Comparison of ENCODE assay signal across 20 cellular contexts in the genomic region with DNA sequence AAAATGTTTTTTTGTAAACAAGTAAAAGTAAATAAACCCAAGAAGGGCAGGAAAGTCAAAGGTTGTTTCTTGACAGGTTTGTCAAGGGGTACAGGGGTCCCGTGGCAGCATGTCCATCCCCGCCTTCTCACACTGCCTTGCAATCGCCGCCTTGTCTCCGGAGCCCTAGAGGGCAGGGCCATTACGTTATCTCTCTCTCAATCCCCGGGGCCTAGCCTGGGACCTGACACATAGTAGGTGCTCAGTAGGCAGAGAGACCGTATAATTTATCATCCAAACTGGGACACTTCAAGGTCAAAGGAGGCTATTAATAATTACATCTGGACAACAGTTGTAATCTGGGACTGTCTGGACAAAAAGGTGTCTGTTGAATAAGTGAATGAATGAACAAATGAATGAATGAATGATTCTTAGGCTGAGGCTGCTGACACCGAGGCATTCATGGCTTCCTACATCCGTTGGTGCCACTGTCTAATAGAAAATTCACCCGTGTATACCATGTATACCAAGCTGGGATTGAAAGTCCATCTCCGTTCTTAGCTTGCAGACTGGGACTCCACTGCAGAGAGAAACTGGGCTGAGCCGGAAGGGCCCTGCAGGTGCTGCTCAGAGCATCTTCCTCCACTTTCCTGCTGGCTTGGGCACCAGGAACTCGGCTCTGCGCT. TPM values are rescaled to one million over a fixed set of nuclear protein-coding genes. Genes with fewer than 3 reads are reported as not detected.
DNase-seq lines count a peak whose midpoint lies in the region; ATAC-seq, FAIRE-seq and TF ChIP-seq lines count a peak whose summit lies in the region.
"Had no signal": no experiment of that assay in that cellular context is flagged by ENCODE, and none has a peak within 500 bp of the region (broad histone marks: within the 10 kb centered on the region; RNA-seq: fewer than 3 reads in every experiment).

No MANE protein-coding gene starts in this region.

- H3K9ac ChIP-seq in GM12878 (ENCODE audit: control insufficient read depth, insufficient read depth, low read length): no peak overlapping the region

- peaks cover 51% of the 10 kb centered on the region for H3K4me1 Mint-ChIP-seq in activated naive CD4-positive, alpha-beta T cell treated with anti-CD3 and anti-CD28 coated beads for 36 hours (ENCODE audit: low read depth)
- H3K4me1 Mint-ChIP-seq in CD14-positive monocyte (peaks cover 56% of the 10 kb centered on the region), HFFc6 (ENCODE audit: low read depth) (peaks cover 83% of the 10 kb centered on the region)
- H3K4me1 Mint-ChIP-seq: B cell had no signal

- H3K36me3 Mint-ChIP-seq in activated naive CD4-positive, alpha-beta T cell treated with anti-CD3 and anti-CD28 coated beads for 36 hours (ENCODE audit: low read depth): no peaks in the 10 kb centered on the region
- peaks cover 2 to 4% of the 10 kb centered on the region in 2 donors for H3K36me3 Mint-ChIP-seq in CD14-positive monocyte
- H3K36me3 Mint-ChIP-seq in HFFc6 (ENCODE audit: low read depth): no peaks in the 10 kb centered on the region
- H3K36me3 Mint-ChIP-seq: CD4-positive, alpha-beta memory T cell had no signal

- no peak overlapping the region for H3K4me3 ChIP-seq in GM12878
- H3K4me3 ChIP-seq: GM23338, SJSA1 had no signal

- no peaks in the 10 kb centered on the region for H4K20me1 ChIP-seq in GM12878 (ENCODE audit: control insufficient read depth, insufficient read depth)

- CTCF ChIA-PET in activated naive CD4-positive, alpha-beta T cell treated with anti-CD3 and anti-CD28 coated beads for 36 hours (lab: Charles Lee): no interaction called here
- CTCF ChIA-PET in GM12878 (lab: Yijun Ruan, JAX): no interaction called here

- H3K79me2 ChIP-seq in GM12878 (ENCODE audit: control insufficient read depth, insufficient read depth, low read length): no peaks in the 10 kb centered on the region

- no peaks in the 10 kb centered on the region for H3K9me3 Mint-ChIP-seq in activated naive CD4-positive, alpha-beta T cell treated with anti-CD3 and anti-CD28 coated beads for 36 hours
- no peaks in the 10 kb centered on the region for H3K9me3 Mint-ChIP-seq in CD14-positive monocyte
- no peaks in the 10 kb centered on the region for H3K9me3 Mint-ChIP-seq in HFFc6
- H3K9me3 Mint-ChIP-seq: CD4-positive, alpha-beta memory T cell; GM23338 had no signal

- H3K4me3 Mint-ChIP-seq in activated naive CD4-positive, alpha-beta T cell treated with anti-CD3 and anti-CD28 coated beads for 36 hours: no peak overlapping the region
- H3K4me3 Mint-ChIP-seq in CD14-positive monocyte (no peak overlapping the region), HFFc6 (no peak overlapping the region; the same call in 1 of the 2 replicates)
- H3K4me3 Mint-ChIP-seq: B cell; CD4-positive, alpha-beta memory T cell; GM23338 had no signal

- SMC1A ChIA-PET in GM12878 (lab: Charles Lee; ENCODE audit: uncharacterized antibody, unreplicated experiment): no interaction called here

- no peak for ATAC-seq in GM12878
- no peak for ATAC-seq in HG03280 (IDR thresholded peaks at IDR 0.05; ENCODE audit: unreplicated experiment)
- ATAC-seq in GM21723 (IDR thresholded peaks at IDR 0.05; ENCODE audit: unreplicated experiment): no peak
- no peak for ATAC-seq in HG02970 (IDR thresholded peaks at IDR 0.05; ENCODE audit: low FRiP score, unreplicated experiment)
- ATAC-seq: HCT116 had no signal

- no peak for FAIRE-seq in GM12878 (lab: Jason Lieb, UNC)

- no peak for TF ChIP-seq RAD21 in GM12878 (IDR thresholded peaks at IDR 0.05; ENCODE audit: insufficient read depth, low read depth, low read length)

- in situ Hi-C loops in GM12878 (cut with MboI): no loop called here

- no peak for TF ChIP-seq EP300 in GM12878 (IDR thresholded peaks at IDR 0.05; ENCODE audit: borderline replicate concordance in 1 of 2, control insufficient read depth in 1 of 2, low read depth in 2 of 2, low read length in 2 of 2)

- no peak overlapping the region for H2AFZ ChIP-seq in GM12878 (ENCODE audit: control insufficient read depth, low read depth, low read length)

- no peaks in the 10 kb centered on the region for H3K9me3 ChIP-seq in GM12878 (replicated peaks; ENCODE audit: control insufficient read depth, insufficient read depth, low read length)
- H3K9me3 ChIP-seq: SJSA1 had no signal

- H3K4me2 ChIP-seq in GM12878 (ENCODE audit: control insufficient read depth, insufficient read depth): no peak overlapping the region
- H3K4me2 ChIP-seq: GM23338 had no signal

- no peak for TF ChIP-seq CTCF in CD14-positive monocyte (IDR thresholded peaks at IDR 0.05)
- TF ChIP-seq CTCF in HFFc6 (IDR thresholded peaks at IDR 0.05): no peak
- TF ChIP-seq CTCF in GM12878 (IDR thresholded peaks at IDR 0.05 in 2 of 3, conservative IDR thresholded peaks at IDR 0.05 in 1 of 3; ENCODE audit: control insufficient read depth in 2 of 3, extremely low read depth in 1 of 3, insufficient read depth in 1 of 3, low read depth in 3 of 3, low read length in 3 of 3): no peak

- intact Hi-C loops in activated naive CD4-positive, alpha-beta T cell treated with anti-CD3 and anti-CD28 coated beads for 36 hours (cut with micrococcal nuclease): loop anchor here (1.0 to 10.0 kb wide), 4 partner anchors 14 to 679 kb away; partner anchors contain the start of gene MRPL33
- intact Hi-C loops in CD14-positive monocyte (cut with micrococcal nuclease): loop anchor here (5.0 to 10.0 kb wide), 3 partner anchors 39 to 749 kb away; no protein-coding TSS in a partner anchor
- intact Hi-C loops in GM12878 (cut with micrococcal nuclease; ENCODE audit: unreplicated experiment): no loop called here

- H3K27me3 Mint-ChIP-seq in activated naive CD4-positive, alpha-beta T cell treated with anti-CD3 and anti-CD28 coated beads for 36 hours (ENCODE audit: low read depth): no peaks in the 10 kb centered on the region
- H3K27me3 Mint-ChIP-seq in CD14-positive monocyte (ENCODE audit: low read depth in 3 of 3): peaks cover 0 to 4% (median 2%) of the 10 kb centered on the region in 3 donors
- H3K27me3 Mint-ChIP-seq in HFFc6 (ENCODE audit: insufficient read depth): no peaks in the 10 kb centered on the region; the same call in 1 of the 2 replicates
- H3K27me3 Mint-ChIP-seq: CD4-positive, alpha-beta memory T cell had no signal

- 41% methylated on average over 15 of the region's 15 CpGs for WGBS in GM12878 (ENCODE audit: insufficient coverage, insufficient replicate concordance, low lambda C conversion rate, missing lambda C conversion rate)

- no peak for TF ChIP-seq POLR2A in GM12878 (IDR thresholded peaks at IDR 0.05; ENCODE audit: low read depth, low read length)

- 0 out of 2 replicates have a peak, but pooled peaks cover 3% of the 10 kb centered on the region for H3K4me1 ChIP-seq in GM12878 (ENCODE audit: control insufficient read depth, insufficient read depth, low read length)

- DNase-seq in activated naive CD4-positive, alpha-beta T cell treated with anti-CD3 and anti-CD28 coated beads for 36 hours: no peak
- DNase-seq in activated naive CD4-positive, alpha-beta T cell treated with Interleukin-2 at 50 U/mL for 16 hours: no peak
- DNase-seq in CD14-positive monocyte (ENCODE audit: low spot score) (no peak), HFFc6 (no peak), GM12878 (ENCODE audit: low read depth, low spot score) (no peak)
- DNase-seq: Calu3; CD4-positive, alpha-beta memory T cell; DMS79 treated with DMSO at 0.1 percent for 48 hours; NCI-H1048; NCI-H1436 treated with DMSO at 0.1 percent for 48 hours; NCI-H2029 treated with DMSO at 0.1 percent for 48 hours; NCI-H748 treated with DMSO at 0.1 percent for 48 hours; RPMI8226 had no signal

- no peaks in the 10 kb centered on the region for H3K36me3 ChIP-seq in GM12878 (ENCODE audit: control insufficient read depth in 2 of 2, insufficient read depth in 2 of 2, low read length in 1 of 2)
- H3K36me3 ChIP-seq: SJSA1 had no signal

- RAD21 ChIA-PET in GM12878 (lab: Charles Lee; ENCODE audit: unreplicated experiment): no interaction called here

- H3K27me3 ChIP-seq in GM12878 (replicated peaks in 1 of 2; ENCODE audit: control insufficient read depth in 2 of 2, insufficient read depth in 2 of 2, low read length in 1 of 2): no peaks in the 10 kb centered on the region
- H3K27me3 ChIP-seq: SJSA1 had no signal

- H3K27ac ChIP-seq in GM12878 (ENCODE audit: control insufficient read depth, insufficient read depth): no peak overlapping the region

- no TSS peak for BruUV-seq in GM12878 (replicated peaks; lab: Mats Ljungman, UMichigan)

- POLR2A ChIA-PET in GM12878 (lab: Charles Lee): no interaction called here

- H3K27ac Mint-ChIP-seq in activated naive CD4-positive, alpha-beta T cell treated with anti-CD3 and anti-CD28 coated beads for 36 hours: peak overlapping the region; percentile 39
- H3K27ac Mint-ChIP-seq in CD14-positive monocyte: peak overlapping the region in 5 of 7 donors; percentile 3 to 99 (median 98)
- H3K27ac Mint-ChIP-seq in HFFc6: peak overlapping the region; percentile 98; the same call in 1 of the 2 replicates
- H3K27ac Mint-ChIP-seq: B cell, GM23338 had no signal

RNA-seq across cellular contexts. Expression of gene PLB1, which starts 44.8 kb away (rescaled TPM):
- total RNA-seq in activated naive CD4-positive, alpha-beta T cell treated with anti-CD3 and anti-CD28 coated beads for 36 hours: 1 to 10 TPM; 1.3 to 1.6 TPM
- polyA plus RNA-seq in CD14-positive monocyte: 10 to 100 TPM; 20.2 to 23.9 TPM
- total RNA-seq in HFFc6 (2021; fragmentation: NEBNext Ultra II Directional; extraction: Animal tissue kit (Norgen Biotek cat#: 25700)): under 1 TPM; 0.36 to 0.95 (median 0.62) TPM
- 0.67 and 0.88 TPM in 2 replicates for total RNA-seq in GM12878 (2013; cell fraction: nucleolus; rRNA removed)
- 0.45 and 0.76 TPM in 2 replicates for total RNA-seq in GM12878 (2014; rRNA removed)
- 0.49 and 0.64 TPM in 2 replicates for total RNA-seq in GM12878 (2014; rRNA removed; fragmentation: Illumina TruSeq; extraction: Trizol)
- total RNA-seq in GM12878 (2021): 0.21 and 0.36 TPM in 2 replicates
- not detected for polyA plus RNA-seq in GM12878 (2011; ENCODE audit: low read depth)
- 0.04 TPM in 1 of 2 replicates, not detected in the other for polyA plus RNA-seq in GM12878 (2011; rRNA removed)
- polyA plus RNA-seq in GM12878 (2011; cell fraction: cytosol; rRNA removed): not detected in 2 replicates
- polyA plus RNA-seq in GM12878 (2011; cell fraction: nucleus; rRNA removed): 0.09 and 0.19 TPM in 2 replicates
- polyA plus RNA-seq in GM12878 (2012): 0.37 and 0.39 TPM in 2 replicates
- 0.32 and 0.60 TPM in 2 replicates for polyA plus RNA-seq in GM12878 (2014; fragmentation: Illumina TruSeq; extraction: Trizol)
- polyA plus RNA-seq in GM12878 (2014; fragmentation: Nextera tagmentation; extraction: Ambion mirVana): under 1 TPM; 0.03 to 0.11 TPM
- 0.20 and 0.24 TPM in 2 replicates for polyA plus RNA-seq in GM12878 (2014; rRNA removed)
- polyA plus RNA-seq in GM12878 (2016; fragmentation: Nextera tagmentation; extraction: Ambion mirVana): under 1 TPM; 0.09 to 0.36 TPM
- 0.15 TPM in 1 of 2 replicates, not detected in the other for polyA minus RNA-seq in GM12878 (2011; rRNA and poly(A)+ RNA removed)
- polyA minus RNA-seq in GM12878 (2011; cell fraction: cytosol; rRNA and poly(A)+ RNA removed): not detected in 2 replicates
- not detected in 2 replicates for polyA minus RNA-seq in GM12878 (2011; cell fraction: nucleus; rRNA and poly(A)+ RNA removed)

RNA-seq across cellular contexts. Expression of gene FOSL2, which starts 58.4 kb away (rescaled TPM):
- total RNA-seq in activated naive CD4-positive, alpha-beta T cell treated with anti-CD3 and anti-CD28 coated beads for 36 hours: 100 to 1,000 TPM; 102 to 110 TPM
- polyA plus RNA-seq in CD14-positive monocyte: 10 to 100 TPM; 24.8 to 28.6 TPM
- total RNA-seq in HFFc6 (2021; fragmentation: NEBNext Ultra II Directional; extraction: Animal tissue kit (Norgen Biotek cat#: 25700)): 100 to 1,000 TPM in 5 of 6 experiments, 10 to 100 TPM in 1; 90.1 to 128 (median 116) TPM
- total RNA-seq in GM12878 (2013; cell fraction: nucleolus; rRNA removed): 2.5 and 2.9 TPM in 2 replicates
- total RNA-seq in GM12878 (2014; rRNA removed): 0.16 and 0.40 TPM in 2 replicates
- total RNA-seq in GM12878 (2014; rRNA removed; fragmentation: Illumina TruSeq; extraction: Trizol): 0.14 and 0.36 TPM in 2 replicates
- 1.3 and 1.9 TPM in 2 replicates for total RNA-seq in GM12878 (2021)
- 0.41 TPM for polyA plus RNA-seq in GM12878 (2011; ENCODE audit: low read depth)
- 0.53 and 0.67 TPM in 2 replicates for polyA plus RNA-seq in GM12878 (2011; rRNA removed)
- polyA plus RNA-seq in GM12878 (2011; cell fraction: cytosol; rRNA removed): 0.60 TPM in 2 replicates
- polyA plus RNA-seq in GM12878 (2011; cell fraction: nucleus; rRNA removed): 1.4 TPM in 2 replicates
- 0.96 and 1.7 TPM in 2 replicates for polyA plus RNA-seq in GM12878 (2012)
- polyA plus RNA-seq in GM12878 (2014; fragmentation: Illumina TruSeq; extraction: Trizol): 0.37 and 0.40 TPM in 2 replicates
- polyA plus RNA-seq in GM12878 (2014; fragmentation: Nextera tagmentation; extraction: Ambion mirVana): under 1 TPM; 0.05 TPM
- polyA plus RNA-seq in GM12878 (2014; rRNA removed): 0.32 and 0.36 TPM in 2 replicates
- polyA plus RNA-seq in GM12878 (2016; fragmentation: Nextera tagmentation; extraction: Ambion mirVana): under 1 TPM; 0.13 to 0.21 TPM
- 0.59 and 1.1 TPM in 2 replicates for polyA minus RNA-seq in GM12878 (2011; rRNA and poly(A)+ RNA removed)
- polyA minus RNA-seq in GM12878 (2011; cell fraction: cytosol; rRNA and poly(A)+ RNA removed): 1.1 and 5.9 TPM in 2 replicates
- polyA minus RNA-seq in GM12878 (2011; cell fraction: nucleus; rRNA and poly(A)+ RNA removed): 1.1 and 1.8 TPM in 2 replicates

Comparison
In these comparisons a context has a peak if more than half of its experiments do, and no peak if none do; other contexts are left out.
1. H3K27ac Mint-ChIP-seq: peak in every context shown above with its lines; median percentile 98 in CD14-positive monocyte; 98 in HFFc6; 39 in activated naive CD4-positive, alpha-beta T cell treated with anti-CD3 and anti-CD28 coated beads for 36 hours.
2. RNA of gene FOSL2, which starts 58.4 kb away (total RNA-seq): 90.1 to 128 TPM in HFFc6 and 102 to 110 TPM in activated naive CD4-positive, alpha-beta T cell treated with anti-CD3 and anti-CD28 coated beads for 36 hours; 0.14 to 2.9 TPM in GM12878; every median in the first group is over 10 times any median in the second.